Comparison of ENCODE assay signal across 20 cellular contexts in the genomic region with DNA sequence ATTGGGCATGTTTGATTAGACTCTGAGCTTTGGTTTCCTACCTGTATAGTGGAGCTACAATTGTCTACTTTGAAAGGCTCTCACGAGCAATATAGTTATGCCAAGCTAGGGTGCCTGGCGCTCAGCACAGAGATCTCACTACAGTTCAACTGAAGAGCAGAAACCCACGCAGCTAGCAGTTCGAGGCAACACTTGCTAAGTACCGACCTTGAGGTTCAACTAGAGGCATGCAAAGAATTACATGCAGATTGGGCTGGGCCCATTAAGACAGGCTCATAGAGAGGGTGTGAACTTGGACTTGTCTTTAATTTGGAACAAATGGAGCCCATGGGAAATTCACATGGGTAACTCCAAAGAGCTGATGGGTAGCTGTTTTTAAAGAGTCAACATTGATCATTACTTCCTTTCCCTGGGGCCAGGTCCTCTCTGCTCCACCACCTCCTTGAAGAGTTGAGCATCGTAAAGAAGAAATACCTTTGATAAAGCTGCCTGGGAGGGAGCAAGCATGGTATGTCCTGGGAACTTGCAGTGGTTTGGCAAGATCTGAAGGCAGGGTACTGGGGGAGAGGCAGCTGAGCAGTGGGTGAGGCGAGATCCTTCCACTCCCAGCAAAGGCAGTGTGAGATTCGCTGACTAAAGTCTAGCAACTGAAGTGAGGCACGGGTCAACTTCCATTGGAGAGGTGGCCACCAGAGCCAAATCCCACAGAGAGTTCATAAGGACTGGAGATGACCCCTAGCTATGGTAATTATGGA.
"Had no signal": no experiment of that assay in that cellular context is flagged by ENCODE, and none has a peak within 500 bp of the region (broad histone marks: within the 10 kb centered on the region; RNA-seq: fewer than 3 reads in every experiment).

No MANE protein-coding gene starts in this region.

- H3K4me1 Mint-ChIP-seq: memory B cell had no signal

- ATAC-seq: activated T-cell treated with anti-CD3 and anti-CD28 coated beads, Interleukin-2, amount 50 U/mL, for 4 hours; foreskin keratinocyte; mucosa of descending colon; natural killer cell treated with Interleukin-12 subunit alpha and Interleukin-12 subunit beta and Interleukin-15 and Interleukin-18, amount 100 ng/mL, for 72 hours had no signal

- H3K9me3 ChIP-seq: colonic mucosa, mucosa of descending colon, tibial nerve, vagina had no signal

- H3K4me1 ChIP-seq: colonic mucosa had no signal

- DNase-seq: activated CD4-positive, alpha-beta T cell treated with anti-CD3 and anti-CD28 coated beads, Interleukin-2, amount 10 ng/mL, durations not matched to agents 24 days and 14 days; activated CD4-positive, CD25-positive, alpha-beta regulatory T cell; activated CD8-positive, alpha-beta memory T cell treated with anti-CD3 and anti-CD28 coated beads, Interleukin-2, amount 50 U/mL, for 4 hours; activated naive CD4-positive, alpha-beta T cell treated with anti-CD3 and anti-CD28 coated beads, Interleukin-2, amount 50 U/mL, for 16 hours; activated T-cell treated with anti-CD3 and anti-CD28 coated beads, Interleukin-2, amount 50 U/mL, for 4 hours; anterior cingulate cortex; brain microvascular endothelial cell; central memory CD4-positive, alpha-beta T cell; colonic mucosa; foreskin keratinocyte; mucosa of descending colon; stimulated activated CD4-positive, alpha-beta T cell treated with anti-CD3 and anti-CD28 coated beads, Interleukin-2, amount 100 ng/mL, for 24 hours; stimulated activated naive CD4-positive, alpha-beta T cell treated with Interleukin-2 at 50 U/mL for 16 hours; T-helper 1 cell; T-helper 9 cell had no signal

- H3K4me3 Mint-ChIP-seq: activated CD4-positive, alpha-beta T cell treated with anti-CD3 and anti-CD28 coated beads, Interleukin-2, amount 10 ng/mL, durations not matched to agents 24 days and 14 days; activated T-cell treated with anti-CD3 and anti-CD28 coated beads, Interleukin-2, amount 50 U/mL, for 4 hours; endodermal cell; memory B cell; natural killer cell treated with Interleukin-12 subunit alpha and Interleukin-12 subunit beta and Interleukin-15 and Interleukin-18, amount 100 ng/mL, for 72 hours had no signal

- H3K4me3 ChIP-seq: colonic mucosa, mucosa of descending colon, tibial nerve, vagina had no signal

- H3K36me3 Mint-ChIP-seq: natural killer cell treated with Interleukin-12 subunit alpha and Interleukin-12 subunit beta and Interleukin-15 and Interleukin-18, amount 100 ng/mL, for 72 hours had no signal

- H3K9me3 Mint-ChIP-seq: activated CD4-positive, alpha-beta T cell treated with anti-CD3 and anti-CD28 coated beads, Interleukin-2, amount 10 ng/mL, durations not matched to agents 24 days and 14 days; activated T-cell treated with anti-CD3 and anti-CD28 coated beads, Interleukin-2, amount 50 U/mL, for 4 hours; memory B cell; natural killer cell treated with Interleukin-12 subunit alpha and Interleukin-12 subunit beta and Interleukin-15 and Interleukin-18, amount 100 ng/mL, for 72 hours had no signal

- H3K27ac Mint-ChIP-seq: activated CD4-positive, alpha-beta T cell treated with anti-CD3 and anti-CD28 coated beads, Interleukin-2, amount 10 ng/mL, durations not matched to agents 24 days and 14 days; endodermal cell; memory B cell; natural killer cell treated with Interleukin-12 subunit alpha and Interleukin-12 subunit beta and Interleukin-15 and Interleukin-18, amount 100 ng/mL, for 72 hours had no signal

- H3K27me3 ChIP-seq: colonic mucosa, foreskin keratinocyte, tibial nerve, vagina had no signal

- H3K27me3 Mint-ChIP-seq: activated CD4-positive, alpha-beta T cell treated with anti-CD3 and anti-CD28 coated beads, Interleukin-2, amount 10 ng/mL, durations not matched to agents 24 days and 14 days; memory B cell; natural killer cell treated with Interleukin-12 subunit alpha and Interleukin-12 subunit beta and Interleukin-15 and Interleukin-18, amount 100 ng/mL, for 72 hours had no signal

- H3K27ac ChIP-seq: brain microvascular endothelial cell, colonic mucosa, foreskin keratinocyte, vagina had no signal

- H3K36me3 ChIP-seq: brain microvascular endothelial cell, colonic mucosa had no signal
